Comparison of ENCODE assay signal across 25 cellular contexts in the genomic region with DNA sequence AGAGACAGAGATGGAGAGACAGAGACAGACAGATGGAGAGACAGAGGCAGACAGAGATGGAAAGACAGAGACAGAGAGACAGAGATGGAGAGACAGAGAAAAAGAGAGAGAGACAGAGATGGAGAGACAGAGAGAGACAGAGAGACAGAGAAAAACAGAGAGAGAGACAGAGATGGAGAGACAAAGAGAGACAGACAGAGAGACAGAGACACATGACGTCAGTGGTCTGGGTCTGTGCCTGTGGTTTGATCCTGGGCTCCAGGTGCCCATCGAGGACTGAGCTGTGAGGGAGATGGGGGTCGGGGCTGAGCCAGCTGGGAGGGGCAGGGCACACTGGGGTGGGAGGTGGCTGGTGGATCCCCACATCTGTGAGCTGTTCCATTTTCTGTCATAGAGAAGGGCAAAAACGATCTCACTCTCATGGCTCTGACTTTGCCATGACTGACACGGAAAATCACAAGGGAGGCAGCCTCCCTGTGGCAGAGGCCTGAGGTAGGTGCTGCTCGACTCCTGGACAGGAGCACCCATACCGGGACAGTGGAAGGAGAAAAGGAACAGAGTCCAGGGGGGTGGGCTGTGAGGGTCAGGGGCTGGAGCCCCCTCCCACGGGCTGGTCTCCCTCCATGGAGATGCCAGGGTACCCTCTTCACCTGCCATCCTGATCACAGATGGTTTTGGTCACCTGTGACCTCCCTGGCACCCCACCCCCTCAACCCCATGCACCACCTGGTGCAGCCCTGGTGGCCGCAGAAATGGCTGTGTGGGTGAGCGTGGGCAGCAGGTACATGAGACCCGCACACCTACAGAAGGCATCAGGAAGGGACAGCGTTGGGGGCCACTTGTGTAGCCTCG. TPM values are rescaled to one million over a fixed set of nuclear protein-coding genes. Genes with fewer than 3 reads are reported as not detected.
"Had no signal": no experiment of that assay in that cellular context is flagged by ENCODE, and none has a peak within 500 bp of the region (broad histone marks: within the 10 kb centered on the region; RNA-seq: fewer than 3 reads in every experiment).

No MANE protein-coding gene starts in this region.

- ATAC-seq: body of pancreas, left lung, T-cell, WTC11 had no signal

- H3K4me1 Mint-ChIP-seq: endodermal cell, mesothelial cell of epicardium, neural crest cell, T-cell had no signal

- DNase-seq: activated CD4-positive, alpha-beta T cell treated with anti-CD3 and anti-CD28 coated beads, Interleukin-2, amount 50 U/mL, for 1 hour; activated naive CD4-positive, alpha-beta T cell; activated T-cell treated with anti-CD3 and anti-CD28 coated beads for 4 hours; body of pancreas; caudate nucleus; dorsolateral prefrontal cortex; endodermal cell; foreskin melanocyte; hypothalamus; left lung; Right ventricle myocardium superior; stimulated activated CD4-positive, alpha-beta T cell treated with anti-CD3 and anti-CD28 coated beads, Interleukin-12 subunit alpha, Interleukin-12 subunit beta, amount 100 ng/mL, for 4 hours; stimulated activated CD4-positive, alpha-beta T cell treated with anti-CD3 and anti-CD28 coated beads, Interleukin-2, amount 100 ng/mL, for 24 hours; stimulated activated naive CD4-positive, alpha-beta T cell treated with Interleukin-2 at 50 U/mL for 16 hours; T-cell; transverse colon had no signal

- H3K36me3 Mint-ChIP-seq: mesothelial cell of epicardium, T-cell had no signal

- H3K27ac Mint-ChIP-seq: activated T-helper 1 cell treated with anti-CD3 and anti-CD28 coated beads, Interleukin-12 subunit alpha, Interleukin-12 subunit beta, Interleukin-2, Interleukin-4 antibody, amounts not matched to agents 30 ng/mL and 10 ng/mL and 1 ng/mL, durations not matched to agents 14 hours and 24 hours and 36 hours; endodermal cell; mesothelial cell of epicardium; T-cell; WTC11 had no signal

- H3K27ac ChIP-seq: body of pancreas, dorsolateral prefrontal cortex, epithelial cell of prostate, left lung, parathyroid adenoma, transverse colon had no signal

- H3K4me1 ChIP-seq: body of pancreas, left lung, parathyroid adenoma, transverse colon had no signal

- H3K4me3 Mint-ChIP-seq: activated T-helper 1 cell treated with anti-CD3 and anti-CD28 coated beads, Interleukin-12 subunit alpha, Interleukin-12 subunit beta, Interleukin-2, Interleukin-4 antibody, amounts not matched to agents 30 ng/mL and 10 ng/mL and 1 ng/mL, durations not matched to agents 14 hours and 24 hours and 36 hours; endodermal cell; mesothelial cell of epicardium; neural crest cell; T-cell; WTC11 had no signal

- H3K27me3 ChIP-seq: body of pancreas had no signal

- H3K9me3 ChIP-seq: body of pancreas, left lung, transverse colon had no signal

- H3K4me3 ChIP-seq: body of pancreas, dorsolateral prefrontal cortex, left lung, transverse colon had no signal

- H3K36me3 ChIP-seq: left lung, transverse colon had no signal

- H3K9me3 Mint-ChIP-seq: activated T-helper 1 cell treated with anti-CD3 and anti-CD28 coated beads, Interleukin-12 subunit alpha, Interleukin-12 subunit beta, Interleukin-2, Interleukin-4 antibody, amounts not matched to agents 30 ng/mL and 10 ng/mL and 1 ng/mL, durations not matched to agents 14 hours and 24 hours and 36 hours; mesothelial cell of epicardium; T-cell had no signal

RNA-seq across cellular contexts. Expression of gene GLT6D1, which starts 28.8 kb away (rescaled TPM):
- total RNA-seq: activated CD8-positive, alpha-beta memory T cell treated with anti-CD3 and anti-CD28 coated beads for 36 hours; activated T-helper 1 cell treated with anti-CD3 and anti-CD28 coated beads, Interleukin-12 subunit alpha, Interleukin-12 subunit beta, Interleukin-2, Interleukin-4 antibody, amounts not matched to agents 30 ng/mL and 10 ng/mL and 1 ng/mL, durations not matched to agents 14 hours and 24 hours and 36 hours; body of pancreas; dorsolateral prefrontal cortex; kidney epithelial cell; left lung; lung microvascular endothelial cell; mesothelial cell of epicardium; neural crest cell; Right ventricle myocardium superior; T-cell; transverse colon had no signal

RNA-seq across cellular contexts. Expression of gene PAEP, which starts 49.0 kb away (rescaled TPM):
- total RNA-seq: activated CD8-positive, alpha-beta memory T cell treated with anti-CD3 and anti-CD28 coated beads for 36 hours; activated T-helper 1 cell treated with anti-CD3 and anti-CD28 coated beads, Interleukin-12 subunit alpha, Interleukin-12 subunit beta, Interleukin-2, Interleukin-4 antibody, amounts not matched to agents 30 ng/mL and 10 ng/mL and 1 ng/mL, durations not matched to agents 14 hours and 24 hours and 36 hours; body of pancreas; dorsolateral prefrontal cortex; endodermal cell; kidney epithelial cell; left lung; lung microvascular endothelial cell; mesothelial cell of epicardium; neural crest cell; Right ventricle myocardium superior; T-cell; transverse colon; WTC11 had no signal

RNA-seq across cellular contexts. Expression of gene LCN9, which starts 52.6 kb away (rescaled TPM):
- total RNA-seq: activated CD8-positive, alpha-beta memory T cell treated with anti-CD3 and anti-CD28 coated beads for 36 hours; activated T-helper 1 cell treated with anti-CD3 and anti-CD28 coated beads, Interleukin-12 subunit alpha, Interleukin-12 subunit beta, Interleukin-2, Interleukin-4 antibody, amounts not matched to agents 30 ng/mL and 10 ng/mL and 1 ng/mL, durations not matched to agents 14 hours and 24 hours and 36 hours; body of pancreas; kidney epithelial cell; left lung; lung microvascular endothelial cell; Right ventricle myocardium superior; T-cell; transverse colon had no signal
